Comparison of ENCODE assay signal across 1 cellular context in the genomic region with DNA sequence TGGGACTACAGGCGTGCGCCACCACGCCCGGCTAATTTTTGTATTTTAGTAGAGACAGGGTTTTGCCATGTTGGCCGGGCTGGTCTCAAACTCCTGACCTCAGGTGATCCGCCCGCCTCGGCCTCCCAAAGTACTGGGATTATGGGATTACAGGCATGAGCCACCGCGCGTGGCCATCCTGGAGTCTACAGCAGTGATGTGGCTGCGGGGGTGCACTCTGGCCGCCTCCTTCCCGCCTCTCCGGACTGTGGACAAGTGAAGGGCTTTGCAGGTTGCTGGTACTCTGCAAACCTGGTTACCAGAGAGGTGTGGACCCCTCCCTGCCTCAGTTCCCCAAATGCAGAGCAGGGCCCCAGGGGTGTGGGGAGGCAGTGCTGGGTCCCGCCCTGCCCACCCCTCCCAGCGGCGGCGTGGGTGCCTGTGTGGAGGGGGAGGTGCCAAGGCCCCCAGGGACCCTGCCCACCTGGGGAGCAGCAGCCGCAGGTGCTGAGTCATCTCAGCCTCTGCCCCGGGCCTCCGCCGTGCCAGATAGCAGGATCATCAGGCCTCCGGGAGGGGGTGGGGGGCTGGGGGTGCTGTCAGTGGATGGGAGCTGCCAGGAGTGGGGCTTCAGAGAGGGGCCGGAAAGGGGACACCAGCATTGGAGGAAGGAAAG.
TF ChIP-seq lines count a peak whose summit lies in the region.

No MANE protein-coding gene starts in this region.

TF ChIP-seq in GM12878, 131 proteins besides CTCF, POLR2A, EP300 and RAD21 (continued from another document and continues in another):
- TF ChIP-seq ZBTB11 (CRISPR knock-in tag; IDR thresholded peaks at IDR 0.05) (no peak), JUNB (IDR thresholded peaks at IDR 0.05) (peak; percentile 66), SREBF1 (IDR thresholded peaks at IDR 0.05; ENCODE audit: low read length) (no peak), RAD51 (IDR thresholded peaks at IDR 0.05) (no peak), RELB (IDR thresholded peaks at IDR 0.05; ENCODE audit: low read depth) (no peak), HSF1 (IDR thresholded peaks at IDR 0.05; ENCODE audit: low read depth, low read length) (no peak), CHD2 (IDR thresholded peaks at IDR 0.05; ENCODE audit: borderline replicate concordance, low read depth, low read length) (peak; percentile 68), IRF3 (IDR thresholded peaks at IDR 0.05) (no peak), MXI1 (IDR thresholded peaks at IDR 0.05; ENCODE audit: low read depth, low read length) (no peak), ZZZ3 (IDR thresholded peaks at IDR 0.05; ENCODE audit: control insufficient read depth, insufficient read length, low read depth) (no peak), MEF2A (IDR thresholded peaks at IDR 0.05; ENCODE audit: insufficient read depth, low read depth, low read length) (no peak), NR2C1 (IDR thresholded peaks at IDR 0.05) (no peak), PAX8 (IDR thresholded peaks at IDR 0.05) (no peak), MYC (IDR thresholded peaks at IDR 0.05; ENCODE audit: insufficient read depth, insufficient read length, insufficient replicate concordance, low read length, severe bottlenecking) (no peak), HDAC2 (IDR thresholded peaks at IDR 0.05) (no peak), YBX1 (IDR thresholded peaks at IDR 0.05) (no peak), JUND (IDR thresholded peaks at IDR 0.05; ENCODE audit: low read depth, low read length) (peak; percentile 42; the same call in 1 of the 2 replicates), SMARCA5 (IDR thresholded peaks at IDR 0.05) (peak; percentile 16; the same call in 1 of the 2 replicates), RFX5 (IDR thresholded peaks at IDR 0.05; ENCODE audit: low read depth, low read length) (no peak), SRF (IDR thresholded peaks at IDR 0.05; ENCODE audit: low read depth in 2 of 2, low read length in 2 of 2) (0 out of 4 replicates have a peak, but pooled peaks of 1 of the 2 experiments have one; percentile 32), SPI1 (IDR thresholded peaks at IDR 0.05; ENCODE audit: borderline replicate concordance, insufficient read depth, low read depth, low read length) (no peak), RCOR1 (conservative IDR thresholded peaks at IDR 0.05; ENCODE audit: low read depth, low read length) (no peak), BRCA1 (IDR thresholded peaks at IDR 0.05; ENCODE audit: low read depth, low read length) (no peak), TCF12 (IDR thresholded peaks at IDR 0.05; ENCODE audit: low read depth, low read length) (peak; percentile 97), SUZ12 (IDR thresholded peaks at IDR 0.05; ENCODE audit: unreplicated experiment) (no peak), ATF7 (IDR thresholded peaks at IDR 0.05; ENCODE audit: low read depth) (no peak), TBL1XR1 (IDR thresholded peaks at IDR 0.05; ENCODE audit: low read depth, low read length) (peak; percentile 63; the same call in 1 of the 2 replicates), CHD4 (IDR thresholded peaks at IDR 0.05) (no peak), ZNF207 (IDR thresholded peaks at IDR 0.05; ENCODE audit: borderline replicate concordance) (no peak), NBN (IDR thresholded peaks at IDR 0.05) (no peak), ZNF592 (IDR thresholded peaks at IDR 0.05) (no peak), POU2F2 (IDR thresholded peaks at IDR 0.05; ENCODE audit: borderline replicate concordance, low read depth, low read length) (peak; percentile 42; the same call in 1 of the 3 replicates), ZSCAN29 (IDR thresholded peaks at IDR 0.05) (no peak), WRNIP1 (IDR thresholded peaks at IDR 0.05; ENCODE audit: borderline replicate concordance, low read depth, low read length) (no peak), SREBF2 (IDR thresholded peaks at IDR 0.05; ENCODE audit: low read length) (no peak), SIX5 (IDR thresholded peaks at IDR 0.05; ENCODE audit: low read depth, low read length, severe bottlenecking) (no peak), LARP7 (IDR thresholded peaks at IDR 0.05) (no peak), POLR2AphosphoS5 (IDR thresholded peaks at IDR 0.05; ENCODE audit: low read length) (no peak; the same call in 1 of the 2 replicates), IRF4 (IDR thresholded peaks at IDR 0.05; ENCODE audit: low read depth, low read length) (0 out of 2 replicates have a peak, but pooled peaks have one; percentile 19)
- TF ChIP-seq, protein P1, sequence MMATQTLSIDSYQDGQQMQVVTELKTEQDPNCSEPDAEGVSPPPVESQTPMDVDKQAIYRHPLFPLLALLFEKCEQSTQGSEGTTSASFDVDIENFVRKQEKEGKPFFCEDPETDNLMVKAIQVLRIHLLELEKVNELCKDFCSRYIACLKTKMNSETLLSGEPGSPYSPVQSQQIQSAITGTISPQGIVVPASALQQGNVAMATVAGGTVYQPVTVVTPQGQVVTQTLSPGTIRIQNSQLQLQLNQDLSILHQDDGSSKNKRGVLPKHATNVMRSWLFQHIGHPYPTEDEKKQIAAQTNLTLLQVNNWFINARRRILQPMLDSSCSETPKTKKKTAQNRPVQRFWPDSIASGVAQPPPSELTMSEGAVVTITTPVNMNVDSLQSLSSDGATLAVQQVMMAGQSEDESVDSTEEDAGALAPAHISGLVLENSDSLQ (IDR thresholded peaks at IDR 0.05), result no peak
- TF ChIP-seq, protein P2, sequence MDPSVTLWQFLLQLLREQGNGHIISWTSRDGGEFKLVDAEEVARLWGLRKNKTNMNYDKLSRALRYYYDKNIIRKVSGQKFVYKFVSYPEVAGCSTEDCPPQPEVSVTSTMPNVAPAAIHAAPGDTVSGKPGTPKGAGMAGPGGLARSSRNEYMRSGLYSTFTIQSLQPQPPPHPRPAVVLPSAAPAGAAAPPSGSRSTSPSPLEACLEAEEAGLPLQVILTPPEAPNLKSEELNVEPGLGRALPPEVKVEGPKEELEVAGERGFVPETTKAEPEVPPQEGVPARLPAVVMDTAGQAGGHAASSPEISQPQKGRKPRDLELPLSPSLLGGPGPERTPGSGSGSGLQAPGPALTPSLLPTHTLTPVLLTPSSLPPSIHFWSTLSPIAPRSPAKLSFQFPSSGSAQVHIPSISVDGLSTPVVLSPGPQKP (IDR thresholded peaks at IDR 0.05; ENCODE audit: low read depth, low read length), result no peak
- TF ChIP-seq, protein P3, sequence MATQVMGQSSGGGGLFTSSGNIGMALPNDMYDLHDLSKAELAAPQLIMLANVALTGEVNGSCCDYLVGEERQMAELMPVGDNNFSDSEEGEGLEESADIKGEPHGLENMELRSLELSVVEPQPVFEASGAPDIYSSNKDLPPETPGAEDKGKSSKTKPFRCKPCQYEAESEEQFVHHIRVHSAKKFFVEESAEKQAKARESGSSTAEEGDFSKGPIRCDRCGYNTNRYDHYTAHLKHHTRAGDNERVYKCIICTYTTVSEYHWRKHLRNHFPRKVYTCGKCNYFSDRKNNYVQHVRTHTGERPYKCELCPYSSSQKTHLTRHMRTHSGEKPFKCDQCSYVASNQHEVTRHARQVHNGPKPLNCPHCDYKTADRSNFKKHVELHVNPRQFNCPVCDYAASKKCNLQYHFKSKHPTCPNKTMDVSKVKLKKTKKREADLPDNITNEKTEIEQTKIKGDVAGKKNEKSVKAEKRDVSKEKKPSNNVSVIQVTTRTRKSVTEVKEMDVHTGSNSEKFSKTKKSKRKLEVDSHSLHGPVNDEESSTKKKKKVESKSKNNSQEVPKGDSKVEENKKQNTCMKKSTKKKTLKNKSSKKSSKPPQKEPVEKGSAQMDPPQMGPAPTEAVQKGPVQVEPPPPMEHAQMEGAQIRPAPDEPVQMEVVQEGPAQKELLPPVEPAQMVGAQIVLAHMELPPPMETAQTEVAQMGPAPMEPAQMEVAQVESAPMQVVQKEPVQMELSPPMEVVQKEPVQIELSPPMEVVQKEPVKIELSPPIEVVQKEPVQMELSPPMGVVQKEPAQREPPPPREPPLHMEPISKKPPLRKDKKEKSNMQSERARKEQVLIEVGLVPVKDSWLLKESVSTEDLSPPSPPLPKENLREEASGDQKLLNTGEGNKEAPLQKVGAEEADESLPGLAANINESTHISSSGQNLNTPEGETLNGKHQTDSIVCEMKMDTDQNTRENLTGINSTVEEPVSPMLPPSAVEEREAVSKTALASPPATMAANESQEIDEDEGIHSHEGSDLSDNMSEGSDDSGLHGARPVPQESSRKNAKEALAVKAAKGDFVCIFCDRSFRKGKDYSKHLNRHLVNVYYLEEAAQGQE (IDR thresholded peaks at IDR 0.05; ENCODE audit: low read depth, low read length), result no peak
